ENCODE assay signal across 9 cellular contexts in genomic region chr19:45098521-45099464, GRCh38. TPM values are rescaled to one million over a fixed set of nuclear protein-coding genes. Genes with fewer than 3 reads are reported as not detected.
A peak's percentile ranks its signal among the peaks of the same experiment; 100 is the strongest.
DNase-seq lines count a peak whose midpoint lies in the region; ATAC-seq, FAIRE-seq and TF ChIP-seq lines count a peak whose summit lies in the region.
"Had no signal": no experiment of that assay in that cellular context is flagged by ENCODE, and none has a peak within 500 bp of the region (broad histone marks: within the 10 kb centered on the region; RNA-seq: fewer than 3 reads in every experiment).

No MANE protein-coding gene starts in this region.

- H2AK5ac ChIP-seq in H1 (ENCODE audit: low read depth, low read length), result no peak overlapping the region

- no peak for TF ChIP-seq POLR2A in H1 (IDR thresholded peaks at IDR 0.05; ENCODE audit: control extremely low read depth in 1 of 2, low read depth in 2 of 2, low read length in 2 of 2)

- no peak overlapping the region for H4K91ac ChIP-seq in H1 (replicated peaks; ENCODE audit: insufficient read length, low read length)

- no peak overlapping the region for H3K4ac ChIP-seq in H1 (replicated peaks; ENCODE audit: insufficient read length, low read depth, low read length)

- H3K27me3 ChIP-seq in H1 (replicated peaks in 1 of 4; ENCODE audit: control insufficient read depth in 3 of 4, extremely low read depth in 1 of 4, insufficient read depth in 3 of 4, low read length in 3 of 4) (no peaks in the 10 kb centered on the region), muscle layer of duodenum (ENCODE audit: low read depth, low read length) (no peaks in the 10 kb centered on the region), Karpas-422 (ENCODE audit: low read length) (no peaks in the 10 kb centered on the region)

- DNase-seq in AG20443 (ENCODE audit: low spot score), result peak; percentile 61
- peak; percentile 46 for DNase-seq in NCI-H2171 (lab: John Stamatoyannopoulos, UW)
- DNase-seq in H1 (ENCODE audit: low read depth in 1 of 2, low spot score in 2 of 2), result no peak
- DNase-seq in activated CD4-positive, alpha-beta T cell treated with anti-CD3 and anti-CD28 coated beads, Interleukin-2, amount 50 U/mL, for 4 hours, result no peak
- DNase-seq in Karpas-422, result no peak

- no peak overlapping the region for H2BK12ac ChIP-seq in H1 (ENCODE audit: low read depth, low read length)

- ATAC-seq in GM21381 (IDR thresholded peaks at IDR 0.05; ENCODE audit: unreplicated experiment) (no peak), HG03460 (IDR thresholded peaks at IDR 0.05; ENCODE audit: unreplicated experiment) (no peak)

- no peaks in the 10 kb centered on the region for H3K9me3 ChIP-seq in H1 (ENCODE audit: insufficient read depth in 2 of 2, low read depth in 1 of 2, low read length in 1 of 2)
- H3K9me3 ChIP-seq in muscle layer of duodenum (ENCODE audit: control insufficient read depth in 1 of 2, low read length in 2 of 2), result no peaks in the 10 kb centered on the region
- H3K9me3 ChIP-seq in Karpas-422 (ENCODE audit: low read length), result no peaks in the 10 kb centered on the region
- H3K9me3 ChIP-seq: thoracic aorta had no signal

- H3K4me1 ChIP-seq in H1 (replicated peaks in 1 of 4; ENCODE audit: control insufficient read depth in 3 of 4, insufficient read depth in 4 of 4, low read length in 3 of 4) (peaks cover 0 to 34% (median 18%) of the 10 kb centered on the region in 4 experiments; a peak in 6 of 7 replicates), muscle layer of duodenum (ENCODE audit: control insufficient read depth in 1 of 2, insufficient read depth in 2 of 2, low read length in 2 of 2) (peaks cover 27 to 56% of the 10 kb centered on the region in 2 donors), Karpas-422 (ENCODE audit: low read length) (peaks cover 36% of the 10 kb centered on the region)

- FAIRE-seq in H1 (lab: Jason Lieb, UNC), result no peak

- no peak overlapping the region for H2BK5ac ChIP-seq in H1 (ENCODE audit: low read depth, low read length)

- no peak for TF ChIP-seq RAD21 in H1 (IDR thresholded peaks at IDR 0.05 in 1 of 2, conservative IDR thresholded peaks at IDR 0.05 in 1 of 2; ENCODE audit: low read depth in 2 of 2, low read length in 2 of 2)

- no peak overlapping the region for H4K5ac ChIP-seq in H1 (ENCODE audit: insufficient read length, low read depth, low read length)

- peaks cover 69 to 81% of the 10 kb centered on the region in 2 experiments for H4K20me1 ChIP-seq in H1 (replicated peaks in 1 of 2; ENCODE audit: control insufficient read depth in 1 of 2, insufficient read depth in 2 of 2, low read length in 2 of 2)
- peaks cover 32% of the 10 kb centered on the region for H4K20me1 ChIP-seq in Karpas-422 (ENCODE audit: insufficient read depth, low read depth, low read length)

- 88% methylated on average over 15 of the region's 15 CpGs; no CpG with 5 or more reads in 1 of the 2 experiments for WGBS in H1 (ENCODE audit: extremely low coverage in 1 of 2, insufficient coverage in 1 of 2, insufficient read length in 1 of 2, insufficient replicate concordance in 2 of 2, low coverage in 1 of 2, low lambda C conversion rate in 2 of 2, missing lambda C conversion rate in 1 of 2), 2 experiments

- no peak overlapping the region for H3K18ac ChIP-seq in H1 (ENCODE audit: extremely low read depth, low read length)

- no peak overlapping the region for H2BK120ac ChIP-seq in H1 (replicated peaks; ENCODE audit: low read depth, low read length)

- peak overlapping the region; percentile 7 to 20; a peak in 2 of 4 replicates for H3K4me2 ChIP-seq in H1 (ENCODE audit: insufficient read depth in 1 of 2, low read depth in 2 of 2, low read length in 2 of 2)
- H3K4me2 ChIP-seq in Karpas-422 (ENCODE audit: low read depth, low read length, poor library complexity, severe bottlenecking), result no peak overlapping the region

- H3K79me1 ChIP-seq in H1 (ENCODE audit: low read depth, low read length), result peaks cover 70% of the 10 kb centered on the region

- no peak overlapping the region for H4K8ac ChIP-seq in H1 (ENCODE audit: extremely low read depth, insufficient read depth, low read length)

- H2AFZ ChIP-seq in H1 (ENCODE audit: low read length), result no peak overlapping the region
- H2AFZ ChIP-seq in Karpas-422 (ENCODE audit: low read length), result no peak overlapping the region

- CTCF ChIA-PET in H1 (lab: Charles Lee; ENCODE audit: partially characterized antibody), result interaction anchor here (0.5 to 8.3 kb wide), 9 partner anchors 13 to 1981 kb away, joined by 3 to 57 read pairs (median 3); no protein-coding TSS in a partner anchor

- no peak overlapping the region for H3K23ac ChIP-seq in H1 (ENCODE audit: insufficient read length)

- no peak for TF ChIP-seq CTCF in H1 (IDR thresholded peaks at IDR 0.05; ENCODE audit: control extremely low read depth in 1 of 3, insufficient read depth in 1 of 3, low read depth in 1 of 3, low read length in 3 of 3)

- no peak overlapping the region for H3K56ac ChIP-seq in H1 (replicated peaks; ENCODE audit: insufficient read length, low read depth, low read length)

- H3K14ac ChIP-seq in H1 (ENCODE audit: insufficient read length), result no peak overlapping the region

- H3K36me3 ChIP-seq in H1 (ENCODE audit: control insufficient read depth in 2 of 4, insufficient read depth in 4 of 4, low read length in 3 of 4) (no peaks in the 10 kb centered on the region; a peak in 2 of 8 replicates), muscle layer of duodenum (ENCODE audit: control insufficient read depth in 1 of 2, insufficient read depth in 2 of 2, low read length in 2 of 2) (no peaks in the 10 kb centered on the region), Karpas-422 (ENCODE audit: insufficient read depth, low read length) (no peaks in the 10 kb centered on the region)
- H3K36me3 ChIP-seq: thoracic aorta had no signal

- H2BK15ac ChIP-seq in H1 (ENCODE audit: low read length), result no peak overlapping the region

- H3K79me2 ChIP-seq in H1 (ENCODE audit: control insufficient read depth in 1 of 2, insufficient read depth in 2 of 2, low read length in 2 of 2), result peaks cover 33 to 100% of the 10 kb centered on the region in 2 experiments
- H3K79me2 ChIP-seq in Karpas-422 (ENCODE audit: low read length), result peaks cover 97% of the 10 kb centered on the region

- no peak overlapping the region for H3K27ac ChIP-seq in H1 (ENCODE audit: low read depth, low read length)
- H3K27ac ChIP-seq in muscle layer of duodenum (ENCODE audit: low read length), result peak overlapping the region; percentile 19
- no peak overlapping the region for H3K27ac ChIP-seq in Karpas-422 (ENCODE audit: low read length)
- H3K27ac ChIP-seq: thoracic aorta had no signal

- H2BK20ac ChIP-seq in H1 (ENCODE audit: low read length), result no peak overlapping the region

- peaks cover 3% of the 10 kb centered on the region for H3K23me2 ChIP-seq in H1 (ENCODE audit: low read depth, low read length)

- H3K4me3 ChIP-seq in H1 (ENCODE audit: extremely low read depth in 1 of 4, insufficient read depth in 2 of 4, low read depth in 3 of 4, low read length in 4 of 4) (no peak overlapping the region), muscle layer of duodenum (ENCODE audit: low read depth in 1 of 2, low read length in 2 of 2) (peak overlapping the region in 1 of 2 donors; percentile 9), Karpas-422 (ENCODE audit: low read length) (no peak overlapping the region)
- H3K4me3 ChIP-seq: thoracic aorta had no signal

- H3K9me2 ChIP-seq in Karpas-422 (replicated peaks; ENCODE audit: insufficient read depth, low read length), result no peaks in the 10 kb centered on the region

- POLR2A ChIA-PET in H1 (lab: Charles Lee; ENCODE audit: partially characterized antibody), result interaction anchor here (0.7 to 8.4 kb wide), 14 partner anchors 8 to 48 kb away, joined by 3 to 70 read pairs (median 4); partner anchors contain the start of genes GEMIN7, PPP1R37 and ZNF296

- H3K9ac ChIP-seq in H1 (replicated peaks in 1 of 4; ENCODE audit: extremely low read depth in 1 of 4, low read depth in 3 of 4, low read length in 3 of 4) (0 out of 7 replicates have a peak overlapping the region, but pooled peaks of 1 of the 4 experiments have one; percentile 46), Karpas-422 (ENCODE audit: low read length) (no peak overlapping the region)

- no peak for TF ChIP-seq EP300 in H1 (IDR thresholded peaks at IDR 0.05; ENCODE audit: borderline replicate concordance in 1 of 2, low read depth in 2 of 2, low read length in 2 of 2)

RNA-seq across cellular contexts. Expression of gene PPP1R37, which starts 5.8 kb away (rescaled TPM):
- 25.7 and 27.0 TPM in 2 replicates for total RNA-seq in H1 (2021; fragmentation: NEBNext Ultra II Directional; extraction: Animal tissue kit (Norgen Biotek cat#: 25700))
- polyA plus RNA-seq in H1 (2011; rRNA removed), result 14.6 and 22.5 TPM in 2 replicates
- 23.0 TPM for polyA plus RNA-seq in H1 (2011; cell fraction: cytosol; rRNA removed)
- polyA plus RNA-seq in H1 (2011; cell fraction: nucleus; rRNA removed), result 71.7 TPM
- 22.9 to 30.5 TPM (median 24.6 TPM) in 4 replicates for polyA plus RNA-seq in H1 (2012, experiment 1 of 2)
- polyA plus RNA-seq in H1 (2012, experiment 2 of 2), result 16.5 TPM
- polyA plus RNA-seq in H1 (2013, experiment 1 of 2), result 12.6 TPM
- 11.6 TPM for polyA plus RNA-seq in H1 (2013, experiment 2 of 2)
- polyA minus RNA-seq in H1 (2011; rRNA and poly(A)+ RNA removed), result 7.8 and 11.9 TPM in 2 replicates
- 16.8 TPM for polyA minus RNA-seq in H1 (2011; cell fraction: cytosol; rRNA and poly(A)+ RNA removed)
- polyA minus RNA-seq in H1 (2011; cell fraction: nucleus; rRNA and poly(A)+ RNA removed), result 25.7 TPM
- total RNA-seq in Karpas-422 (2014; rRNA removed; shearing (Covaris generic); ENCODE audit: low replicate concordance), result 8.0 and 21.0 TPM in 2 replicates

RNA-seq across cellular contexts. Expression of gene GEMIN7, which starts 19.7 kb away (rescaled TPM):
- 48.0 and 48.5 TPM in 2 replicates for total RNA-seq in H1 (2021; fragmentation: NEBNext Ultra II Directional; extraction: Animal tissue kit (Norgen Biotek cat#: 25700))
- polyA plus RNA-seq in H1 (2011; rRNA removed), result 91.6 and 113 TPM in 2 replicates
- 68.0 TPM for polyA plus RNA-seq in H1 (2011; cell fraction: cytosol; rRNA removed)
- polyA plus RNA-seq in H1 (2011; cell fraction: nucleus; rRNA removed), result 71.1 TPM
- polyA plus RNA-seq in H1 (2012, experiment 1 of 2), result 40.4 to 54.4 TPM (median 47.9 TPM) in 4 replicates
- polyA plus RNA-seq in H1 (2012, experiment 2 of 2), result 86.0 TPM
- polyA plus RNA-seq in H1 (2013, experiment 1 of 2), result 32.3 TPM
- 33.2 TPM for polyA plus RNA-seq in H1 (2013, experiment 2 of 2)
- polyA minus RNA-seq in H1 (2011; rRNA and poly(A)+ RNA removed), result 18.7 and 22.3 TPM in 2 replicates
- polyA minus RNA-seq in H1 (2011; cell fraction: cytosol; rRNA and poly(A)+ RNA removed), result 29.5 TPM
- polyA minus RNA-seq in H1 (2011; cell fraction: nucleus; rRNA and poly(A)+ RNA removed), result 26.8 TPM
- 85.2 and 91.1 TPM in 2 replicates for total RNA-seq in Karpas-422 (2014; rRNA removed; shearing (Covaris generic); ENCODE audit: low replicate concordance)

RNA-seq across cellular contexts. Expression of gene ZNF296, which starts 22.5 kb away (rescaled TPM):
- total RNA-seq in H1 (2021; fragmentation: NEBNext Ultra II Directional; extraction: Animal tissue kit (Norgen Biotek cat#: 25700)), result 6.8 and 7.5 TPM in 2 replicates
- 2.7 and 6.4 TPM in 2 replicates for polyA plus RNA-seq in H1 (2011; rRNA removed)
- 2.3 TPM for polyA plus RNA-seq in H1 (2011; cell fraction: cytosol; rRNA removed)
- 6.4 TPM for polyA plus RNA-seq in H1 (2011; cell fraction: nucleus; rRNA removed)
- 3.2 to 8.2 TPM (median 7.6 TPM) in 4 replicates for polyA plus RNA-seq in H1 (2012, experiment 1 of 2)
- 7.1 TPM for polyA plus RNA-seq in H1 (2012, experiment 2 of 2)
- 6.4 TPM for polyA plus RNA-seq in H1 (2013, experiment 1 of 2)
- 6.2 TPM for polyA plus RNA-seq in H1 (2013, experiment 2 of 2)
- polyA minus RNA-seq in H1 (2011; rRNA and poly(A)+ RNA removed), result 1.1 TPM in 2 replicates
- polyA minus RNA-seq in H1 (2011; cell fraction: cytosol; rRNA and poly(A)+ RNA removed), result 7.6 TPM
- polyA minus RNA-seq in H1 (2011; cell fraction: nucleus; rRNA and poly(A)+ RNA removed), result 8.8 TPM
- total RNA-seq in Karpas-422 (2014; rRNA removed; shearing (Covaris generic); ENCODE audit: low replicate concordance), result 3.9 and 4.7 TPM in 2 replicates

RNA-seq across cellular contexts. Expression of gene CLASRP, which starts 59.9 kb away (rescaled TPM):
- total RNA-seq in H1 (2021; fragmentation: NEBNext Ultra II Directional; extraction: Animal tissue kit (Norgen Biotek cat#: 25700)), result 63.4 and 71.7 TPM in 2 replicates
- 22.3 and 25.8 TPM in 2 replicates for polyA plus RNA-seq in H1 (2011; rRNA removed)
- polyA plus RNA-seq in H1 (2011; cell fraction: cytosol; rRNA removed), result 30.1 TPM
- 143 TPM for polyA plus RNA-seq in H1 (2011; cell fraction: nucleus; rRNA removed)
- polyA plus RNA-seq in H1 (2012, experiment 1 of 2), result 60.4 to 106 TPM (median 89.9 TPM) in 4 replicates
- 21.3 TPM for polyA plus RNA-seq in H1 (2012, experiment 2 of 2)
- 35.8 TPM for polyA plus RNA-seq in H1 (2013, experiment 1 of 2)
- polyA plus RNA-seq in H1 (2013, experiment 2 of 2), result 31.6 TPM
- 16.3 and 26.5 TPM in 2 replicates for polyA minus RNA-seq in H1 (2011; rRNA and poly(A)+ RNA removed)
- polyA minus RNA-seq in H1 (2011; cell fraction: cytosol; rRNA and poly(A)+ RNA removed), result 14.7 TPM
- polyA minus RNA-seq in H1 (2011; cell fraction: nucleus; rRNA and poly(A)+ RNA removed), result 41.7 TPM
- total RNA-seq in Karpas-422 (2014; rRNA removed; shearing (Covaris generic); ENCODE audit: low replicate concordance), result 22.7 and 41.9 TPM in 2 replicates

Comparison
In these comparisons a context has a peak if more than half of its experiments do, and no peak if none do; other contexts are left out.
1. DNase-seq: peak in AG20443 (single experiment) and NCI-H2171 (single experiment); none in H1 (0 of 2), activated CD4-positive, alpha-beta T cell treated with anti-CD3 and anti-CD28 coated beads, Interleukin-2, amount 50 U/mL, for 4 hours (0 of 2) and Karpas-422 (single experiment).